26 cellular contexts compared by ENCODE assay signal in genomic region chr7:81407094-81407493, GRCh38.
A peak's percentile ranks its signal among the peaks of the same experiment; 100 is the strongest.
DNase-seq lines count a peak whose midpoint lies in the region; ATAC-seq, FAIRE-seq and TF ChIP-seq lines count a peak whose summit lies in the region.
"Had no signal": no experiment of that assay in that cellular context is flagged by ENCODE, and none has a peak within 500 bp of the region (broad histone marks: within the 10 kb centered on the region; RNA-seq: fewer than 3 reads in every experiment).

No MANE protein-coding gene starts in this region.

- ATAC-seq in A549: no peak
- no peak for ATAC-seq in mucosa of descending colon
- no peak for ATAC-seq in omental fat pad (ENCODE audit: low FRiP score)
- ATAC-seq: Right ventricle myocardium inferior, T-cell had no signal

- TF ChIP-seq POLR2A in A549 (IDR thresholded peaks at IDR 0.05; ENCODE audit: low read length): no peak

- TF ChIP-seq CTCF in A549 (IDR thresholded peaks at IDR 0.05) (no peak), HFFc6 (IDR thresholded peaks at IDR 0.05) (no peak), mucosa of descending colon (IDR thresholded peaks at IDR 0.05) (no peak), omental fat pad (IDR thresholded peaks at IDR 0.05) (no peak)

- H3K4me2 ChIP-seq in A549: no peak overlapping the region

- 94% methylated on average over 2 of the region's 2 CpGs for WGBS in A549 (ENCODE audit: missing lambda C conversion rate)

- H3K27ac Mint-ChIP-seq in HFFc6: peak overlapping the region; percentile 64
- H3K27ac Mint-ChIP-seq: B cell; CD14-positive monocyte; CD8-positive, alpha-beta memory T cell; T-cell had no signal

- H3K9me3 Mint-ChIP-seq in HFFc6: peaks cover 4% of the 10 kb centered on the region; the same call in 1 of the 2 replicates

- H3K27me3 Mint-ChIP-seq in HFFc6 (ENCODE audit: insufficient read depth): no peaks in the 10 kb centered on the region
- H3K27me3 Mint-ChIP-seq: B cell; CD8-positive, alpha-beta memory T cell; T-cell had no signal

- no peak for TF ChIP-seq RAD21 in A549 (conservative IDR thresholded peaks at IDR 0.05 in 1 of 2, IDR thresholded peaks at IDR 0.05 in 1 of 2)

- intact Hi-C loops in mucosa of descending colon (cut with DNase I, micrococcal nuclease): no loop called here

- H3K4me1 ChIP-seq in A549: peaks cover 11% of the 10 kb centered on the region; the same call in 1 of the 3 replicates
- H3K4me1 ChIP-seq in mucosa of descending colon (ENCODE audit: low read depth): no peaks in the 10 kb centered on the region

- H3K4me3 Mint-ChIP-seq in HFFc6: no peak overlapping the region
- H3K4me3 Mint-ChIP-seq: B cell; CD14-positive monocyte; CD8-positive, alpha-beta memory T cell; T-cell had no signal

- no peak for DNase-seq in A549 (ENCODE audit: low read depth in 1 of 2, low spot score in 1 of 2)
- DNase-seq in EH (ENCODE audit: low read depth): peak; percentile 82
- peak; percentile 79 for DNase-seq in HFFc6
- DNase-seq in fibroblast of gingiva (ENCODE audit: low read depth): peak; percentile 2
- DNase-seq in iPS-NIHi7 (ENCODE audit: extremely low spot score): no peak
- DNase-seq in mucosa of descending colon: no peak
- DNase-seq in omental fat pad (ENCODE audit: low spot score): no peak
- DNase-seq: CD8-positive, alpha-beta memory T cell; DMS153; GDM1; GOT3; NCI-H1092 treated with DMSO at 0.1 percent for 48 hours; NCI-H1436 treated with DMSO at 0.1 percent for 48 hours; NCI-H187 treated with DMSO at 0.1 percent for 48 hours; NCI-H2107; NCI-H446; NCI-H524 treated with DMSO at 0.1 percent for 48 hours; NCI-H774; SJCRH30; T-cell had no signal

- H3K27ac ChIP-seq in A549: no peak overlapping the region
- H3K27ac ChIP-seq: HL-60, SJCRH30 had no signal

- H3K9me3 ChIP-seq in A549: no peaks in the 10 kb centered on the region
- no peaks in the 10 kb centered on the region for H3K9me3 ChIP-seq in mucosa of descending colon
- H3K9me3 ChIP-seq: HAP-1 had no signal

- no peak for TF ChIP-seq EP300 in A549 (IDR thresholded peaks at IDR 0.05)

- no peak overlapping the region for H3K4me3 ChIP-seq in A549
- H3K4me3 ChIP-seq in mucosa of descending colon: no peak overlapping the region
- H3K4me3 ChIP-seq: HAP-1, SJCRH30 had no signal

- POLR2A ChIA-PET in A549 (lab: Yijun Ruan, JAX): no interaction called here

- H3K36me3 Mint-ChIP-seq in HFFc6 (ENCODE audit: low read depth): peaks cover 22% of the 10 kb centered on the region
- H3K36me3 Mint-ChIP-seq: CD14-positive monocyte; CD8-positive, alpha-beta memory T cell; T-cell had no signal

- CTCF ChIA-PET in A549 (lab: Yijun Ruan, JAX): no interaction called here

- peaks cover 61% of the 10 kb centered on the region for H3K4me1 Mint-ChIP-seq in HFFc6 (ENCODE audit: low read depth)
- H3K4me1 Mint-ChIP-seq: B cell; CD14-positive monocyte; CD8-positive, alpha-beta memory T cell; T-cell had no signal

- FAIRE-seq in A549 (lab: Jason Lieb, UNC): peak; percentile 23
- FAIRE-seq: GM12891 had no signal

- no peaks in the 10 kb centered on the region for H3K36me3 ChIP-seq in mucosa of descending colon (ENCODE audit: low read depth)
- H3K36me3 ChIP-seq: HAP-1, SJCRH30 had no signal

TF ChIP-seq in A549, 52 proteins besides CTCF, POLR2A, EP300 and RAD21:
- TF ChIP-seq E2F6 (IDR thresholded peaks at IDR 0.05; ENCODE audit: borderline replicate concordance, low read depth): no peak
- no peak for TF ChIP-seq USF2 (IDR thresholded peaks at IDR 0.05)
- TF ChIP-seq RARB (CRISPR knock-in tag; IDR thresholded peaks at IDR 0.05): no peak
- TF ChIP-seq MAZ (IDR thresholded peaks at IDR 0.05; ENCODE audit: borderline replicate concordance, low read depth, low read length): no peak
- TF ChIP-seq SREBF2 (IDR thresholded peaks at IDR 0.05): no peak
- TF ChIP-seq KDM5A (IDR thresholded peaks at IDR 0.05): no peak
- no peak for TF ChIP-seq MAX (IDR thresholded peaks at IDR 0.05)
- TF ChIP-seq CBX2 (IDR thresholded peaks at IDR 0.05; ENCODE audit: borderline replicate concordance, low read depth): no peak
- no peak for TF ChIP-seq ZFP36 (IDR thresholded peaks at IDR 0.05; ENCODE audit: borderline replicate concordance, partially characterized antibody)
- TF ChIP-seq RNF2 (IDR thresholded peaks at IDR 0.05; ENCODE audit: borderline replicate concordance, low read depth): no peak
- no peak for TF ChIP-seq FOSL2 (IDR thresholded peaks at IDR 0.05)
- TF ChIP-seq FOSL2 (CRISPR knock-in tag; IDR thresholded peaks at IDR 0.05): no peak
- TF ChIP-seq JUNB (IDR thresholded peaks at IDR 0.05): no peak
- no peak for TF ChIP-seq HOXB13 (CRISPR knock-in tag; IDR thresholded peaks at IDR 0.05; ENCODE audit: low read depth)
- no peak for TF ChIP-seq HOXB5 (CRISPR knock-in tag; IDR thresholded peaks at IDR 0.05)
- TF ChIP-seq, protein P1, sequence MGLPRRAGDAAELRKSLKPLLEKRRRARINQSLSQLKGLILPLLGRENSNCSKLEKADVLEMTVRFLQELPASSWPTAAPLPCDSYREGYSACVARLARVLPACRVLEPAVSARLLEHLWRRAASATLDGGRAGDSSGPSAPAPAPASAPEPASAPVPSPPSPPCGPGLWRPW (IDR thresholded peaks at IDR 0.05): no peak
- TF ChIP-seq CHD2 (IDR thresholded peaks at IDR 0.05; ENCODE audit: low read length, partially characterized antibody): no peak

Comparison
In these comparisons a context has a peak if more than half of its experiments do, and no peak if none do; other contexts are left out.
1. DNase-seq: peak in EH (single experiment), HFFc6 (single experiment) and fibroblast of gingiva (single experiment); none in A549 (0 of 2), iPS-NIHi7 (single experiment), mucosa of descending colon (0 of 3) and omental fat pad (single experiment).